In genomic region chr13:77138813-77139212, GRCh38 we compare ENCODE assay signal across 24 cellular contexts.
DNase-seq lines count a peak whose midpoint lies in the region; ATAC-seq and TF ChIP-seq lines count a peak whose summit lies in the region.
"Had no signal": no experiment of that assay in that cellular context is flagged by ENCODE, and none has a peak within 500 bp of the region (broad histone marks: within the 10 kb centered on the region; RNA-seq: fewer than 3 reads in every experiment).

No MANE protein-coding gene starts in this region.

- no peaks in the 10 kb centered on the region for H3K4me1 ChIP-seq in mucosa of descending colon (ENCODE audit: low read depth)

- peaks cover 36% of the 10 kb centered on the region for H3K36me3 Mint-ChIP-seq in activated naive CD8-positive, alpha-beta T cell
- H3K36me3 Mint-ChIP-seq in activated naive CD8-positive, alpha-beta T cell treated with anti-CD3 and anti-CD28 coated beads for 36 hours: peaks cover 36% of the 10 kb centered on the region
- H3K36me3 Mint-ChIP-seq in brain: peaks cover 73% of the 10 kb centered on the region
- peaks cover 56% of the 10 kb centered on the region for H3K36me3 Mint-ChIP-seq in nephron (ENCODE audit: low read depth)

- no peak overlapping the region for H3K4me3 ChIP-seq in mucosa of descending colon
- H3K4me3 ChIP-seq: A549, GM12878, SJSA1 had no signal

- peak overlapping the region; percentile 17 for H3K27ac Mint-ChIP-seq in activated naive CD8-positive, alpha-beta T cell
- no peak overlapping the region for H3K27ac Mint-ChIP-seq in activated naive CD8-positive, alpha-beta T cell treated with anti-CD3 and anti-CD28 coated beads for 36 hours
- H3K27ac Mint-ChIP-seq in brain (peak overlapping the region in 3 of 5 experiments; percentile 52 to 60 (median 57)), nephron (peak overlapping the region; percentile 80 to 86 (median 80))
- H3K27ac Mint-ChIP-seq: B cell; CD8-positive, alpha-beta memory T cell had no signal

- no peaks in the 10 kb centered on the region for H3K27me3 Mint-ChIP-seq in activated naive CD8-positive, alpha-beta T cell
- H3K27me3 Mint-ChIP-seq in activated naive CD8-positive, alpha-beta T cell treated with anti-CD3 and anti-CD28 coated beads for 36 hours: no peaks in the 10 kb centered on the region
- no peaks in the 10 kb centered on the region for H3K27me3 Mint-ChIP-seq in brain
- H3K27me3 Mint-ChIP-seq in nephron (ENCODE audit: low read depth): no peaks in the 10 kb centered on the region
- H3K27me3 Mint-ChIP-seq: B cell; CD8-positive, alpha-beta memory T cell; IgD-negative memory B cell had no signal

- TF ChIP-seq CTCF in brain (conservative IDR thresholded peaks at IDR 0.05) (no peak), nephron (IDR thresholded peaks at IDR 0.05; ENCODE audit: unreplicated experiment in 3 of 3) (no peak), mucosa of descending colon (IDR thresholded peaks at IDR 0.05) (no peak)

- no peaks in the 10 kb centered on the region for H3K36me3 ChIP-seq in mucosa of descending colon (ENCODE audit: low read depth)

- H3K4me1 Mint-ChIP-seq in activated naive CD8-positive, alpha-beta T cell (ENCODE audit: low read depth): no peaks in the 10 kb centered on the region
- peaks cover 4% of the 10 kb centered on the region for H3K4me1 Mint-ChIP-seq in activated naive CD8-positive, alpha-beta T cell treated with anti-CD3 and anti-CD28 coated beads for 36 hours
- H3K4me1 Mint-ChIP-seq in brain (peaks cover 9% of the 10 kb centered on the region), nephron (peaks cover 24% of the 10 kb centered on the region)
- H3K4me1 Mint-ChIP-seq: B cell had no signal

- intact Hi-C loops in mucosa of descending colon (cut with DNase I, micrococcal nuclease): no loop called here

- no peak for DNase-seq in activated naive CD8-positive, alpha-beta T cell treated with anti-CD3 and anti-CD28 coated beads for 36 hours
- no peak for DNase-seq in A172 (ENCODE audit: low spot score)
- no peak for DNase-seq in mucosa of descending colon
- DNase-seq in HT-29 (ENCODE audit: low spot score): no peak
- DNase-seq: CD8-positive, alpha-beta memory T cell; DMS 273 treated with DMSO at 0.1 percent for 48 hours; DMS79; EL; GDM1; GOT3; HCEC 1CT; MM.1S; NCI-H2029; NCI-H69; Right ventricle myocardium superior; RPMI8226 had no signal

- no peaks in the 10 kb centered on the region for H3K9me3 ChIP-seq in mucosa of descending colon
- H3K9me3 ChIP-seq: A549, SJSA1 had no signal

- H3K4me3 Mint-ChIP-seq in activated naive CD8-positive, alpha-beta T cell: no peak overlapping the region
- H3K4me3 Mint-ChIP-seq in activated naive CD8-positive, alpha-beta T cell treated with anti-CD3 and anti-CD28 coated beads for 36 hours: no peak overlapping the region
- H3K4me3 Mint-ChIP-seq in brain (no peak overlapping the region), nephron (no peak overlapping the region)
- H3K4me3 Mint-ChIP-seq: B cell; CD8-positive, alpha-beta memory T cell; IgD-negative memory B cell had no signal

- H3K9me3 Mint-ChIP-seq in activated naive CD8-positive, alpha-beta T cell (ENCODE audit: low read depth): no peaks in the 10 kb centered on the region
- no peaks in the 10 kb centered on the region for H3K9me3 Mint-ChIP-seq in activated naive CD8-positive, alpha-beta T cell treated with anti-CD3 and anti-CD28 coated beads for 36 hours
- H3K9me3 Mint-ChIP-seq in brain (no peaks in the 10 kb centered on the region), nephron (no peaks in the 10 kb centered on the region)
- H3K9me3 Mint-ChIP-seq: CD8-positive, alpha-beta memory T cell; IgD-negative memory B cell had no signal

- no peak for ATAC-seq in mucosa of descending colon
- ATAC-seq: A549, GM12878 had no signal
